29 cellular contexts compared by ENCODE assay signal in genomic region chr9:87750726-87751125, GRCh38.
"Had no signal": no experiment of that assay in that cellular context is flagged by ENCODE, and none has a peak within 500 bp of the region (broad histone marks: within the 10 kb centered on the region; RNA-seq: fewer than 3 reads in every experiment).

No MANE protein-coding gene starts in this region.

- H3K4me1 ChIP-seq: parathyroid adenoma, psoas muscle, spleen, suprapubic skin, testis, tibial artery, transverse colon, upper lobe of left lung, vagina had no signal

- H3K9ac ChIP-seq: neural progenitor cell, parathyroid adenoma had no signal

- H3K4me2 ChIP-seq: neural progenitor cell, smooth muscle cell had no signal

- H3K79me2 ChIP-seq: parathyroid adenoma had no signal

- H3K27ac ChIP-seq: neural progenitor cell, ovary, parathyroid adenoma, psoas muscle, skin epidermis, spleen, suprapubic skin, testis, tibial artery, transverse colon, upper lobe of left lung, vagina had no signal

- DNase-seq: natural killer cell; occipital lobe; ovary; posterior cingulate gyrus; psoas muscle; right cardiac atrium; spleen; stimulated activated CD4-positive, alpha-beta T cell treated with anti-CD3 and anti-CD28 coated beads, Interleukin-12 subunit alpha, Interleukin-12 subunit beta, amount 100 ng/mL, for 4 hours; stimulated activated CD4-positive, alpha-beta T cell treated with anti-CD3 and anti-CD28 coated beads, Interleukin-1b, Interleukin-23, amount 100 ng/mL, for 48 hours; stimulated activated CD4-positive, alpha-beta T cell treated with anti-CD3 and anti-CD28 coated beads, Interleukin-4, amount 100 ng/mL, for 1 hour; stimulated activated CD4-positive, alpha-beta T cell treated with anti-CD3 and anti-CD28 coated beads, Interleukin-4, amount 100 ng/mL, for 4 hours; stimulated activated CD8-positive, alpha-beta memory T cell treated with anti-CD3 and anti-CD28 coated beads, Interleukin-4, amount 100 ng/mL, for 48 hours; stimulated activated naive CD4-positive, alpha-beta T cell; stimulated activated naive CD8-positive, alpha-beta T cell treated with anti-CD3 and anti-CD28 coated beads, Interleukin-15, amount 100 ng/mL, for 72 hours; stimulated activated naive CD8-positive, alpha-beta T cell treated with anti-CD3 and anti-CD28 coated beads, Interleukin-15, Interleukin-2, amounts not matched to agents 100 U/mL and 50 U/mL, for 24 hours; substantia nigra; testis; tibial artery; transverse colon; upper lobe of left lung had no signal

- H3K27me3 ChIP-seq: neural progenitor cell, ovary, spleen, testis, transverse colon, upper lobe of left lung, vagina had no signal

- FAIRE-seq: urothelium cell line had no signal

- H3K9me3 ChIP-seq: ovary, suprapubic skin, testis, tibial artery, transverse colon, upper lobe of left lung, vagina had no signal

- H3K4me3 ChIP-seq: neural progenitor cell, ovary, psoas muscle, skin epidermis, smooth muscle cell, spleen, suprapubic skin, testis, tibial artery, transverse colon, upper lobe of left lung, vagina had no signal

- H3K36me3 ChIP-seq: neural progenitor cell, ovary, spleen, suprapubic skin, tibial artery, transverse colon, upper lobe of left lung, vagina had no signal

- H2AFZ ChIP-seq: neural progenitor cell, parathyroid adenoma had no signal

- ATAC-seq: natural killer cell; psoas muscle; right cardiac atrium; sciatic nerve; stimulated activated memory B cell treated with anti-CD40 and anti-IgM and Interleukin-4, amounts not matched to agents 10 μg/mL and 1 μg/mL and 100 μg/mL, for 72 hours; stimulated activated naive CD8-positive, alpha-beta T cell treated with anti-CD3 and anti-CD28 coated beads, Interleukin-15, amount 100 ng/mL, for 72 hours; stimulated activated naive CD8-positive, alpha-beta T cell treated with anti-CD3 and anti-CD28 coated beads, Interleukin-15, Interleukin-2, amounts not matched to agents 100 U/mL and 50 U/mL, for 24 hours had no signal
